8 cellular contexts compared by ENCODE assay signal in the genomic region with DNA sequence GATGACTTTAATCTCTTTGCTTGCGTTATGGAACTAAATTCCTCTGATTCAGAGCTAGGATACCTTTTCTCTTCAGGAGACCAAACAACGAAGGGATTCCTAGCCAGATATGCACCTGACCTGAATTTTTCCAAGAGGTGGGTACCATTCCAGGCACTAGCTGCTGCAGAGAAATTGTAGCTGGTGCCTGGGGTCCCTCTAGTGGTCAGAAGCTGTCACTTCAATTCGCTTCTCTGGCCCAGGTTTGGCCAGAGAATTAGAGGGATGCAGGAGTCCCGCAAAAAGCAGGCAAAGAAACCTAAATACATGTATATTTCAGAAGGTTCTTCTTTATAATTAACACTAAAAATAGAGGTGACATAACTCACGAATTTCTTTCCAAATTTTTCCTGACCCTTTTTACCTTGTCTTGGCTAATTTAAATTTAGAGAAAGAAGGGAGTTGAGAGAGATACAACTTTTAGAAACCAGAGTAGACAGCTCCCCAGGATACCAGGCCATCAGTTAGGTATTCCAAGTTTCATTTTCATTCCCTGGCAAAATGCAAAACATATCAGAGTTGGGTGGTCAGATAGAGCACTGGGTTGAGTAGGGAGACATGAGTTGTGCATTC. TPM values are rescaled to one million over a fixed set of nuclear protein-coding genes. Genes with fewer than 3 reads are reported as not detected.
DNase-seq lines count a peak whose midpoint lies in the region; ATAC-seq, FAIRE-seq and TF ChIP-seq lines count a peak whose summit lies in the region.

No MANE protein-coding gene starts in this region.

- H3K4me1 Mint-ChIP-seq in activated T-cell treated with anti-CD3 and anti-CD28 coated beads, Interleukin-2, amount 50 U/mL, for 24 hours (ENCODE audit: low read depth) = no peaks in the 10 kb centered on the region
- H3K4me1 Mint-ChIP-seq in stimulated activated effector memory CD8-positive, alpha-beta T cell treated with anti-CD3 and anti-CD28 coated beads, Interleukin-12 subunit alpha, Interleukin-12 subunit beta, amount 100 ng/mL, for 72 hours = no peaks in the 10 kb centered on the region

- no peak for TF ChIP-seq POLR2A in GM12878 (IDR thresholded peaks at IDR 0.05; ENCODE audit: low read depth, low read length)

- H3K4me1 ChIP-seq in GM12878 (ENCODE audit: control insufficient read depth, insufficient read depth, low read length) = no peaks in the 10 kb centered on the region; the same call in 1 of the 2 replicates

- TF ChIP-seq RAD21 in GM12878 (IDR thresholded peaks at IDR 0.05; ENCODE audit: insufficient read depth, low read depth, low read length) = peak; percentile 78

- H3K4me2 ChIP-seq in GM12878 (ENCODE audit: control insufficient read depth, insufficient read depth) = no peak overlapping the region

- no peaks in the 10 kb centered on the region for H4K20me1 ChIP-seq in GM12878 (ENCODE audit: control insufficient read depth, insufficient read depth)

- peaks cover 76% of the 10 kb centered on the region for H3K27me3 Mint-ChIP-seq in activated T-cell treated with anti-CD3 and anti-CD28 coated beads, Interleukin-2, amount 50 U/mL, for 24 hours

- no peak overlapping the region for H3K4me3 Mint-ChIP-seq in activated T-cell treated with anti-CD3 and anti-CD28 coated beads, Interleukin-2, amount 50 U/mL, for 24 hours
- no peak overlapping the region for H3K4me3 Mint-ChIP-seq in stimulated activated effector memory CD8-positive, alpha-beta T cell treated with anti-CD3 and anti-CD28 coated beads, Interleukin-12 subunit alpha, Interleukin-12 subunit beta, amount 100 ng/mL, for 72 hours

- BruUV-seq in GM12878 (replicated peaks; lab: Mats Ljungman, UMichigan) = no TSS peak

- SMC1A ChIA-PET in GM12878 (lab: Charles Lee; ENCODE audit: uncharacterized antibody, unreplicated experiment) = interaction anchor here (0.7 to 4.4 kb wide), 13 partner anchors 9 to 677 kb away, joined by 3 to 49 read pairs (median 5); no protein-coding TSS in a partner anchor

- CTCF ChIA-PET in GM12878 (lab: Yijun Ruan, JAX) = interaction anchor here (0.5 to 11.1 kb wide), 40 partner anchors 10 to 1055 kb away, joined by 3 to 236 read pairs (median 5); partner anchors contain the start of gene ACKR1

- no peak for TF ChIP-seq EP300 in GM12878 (IDR thresholded peaks at IDR 0.05; ENCODE audit: borderline replicate concordance in 1 of 2, control insufficient read depth in 1 of 2, low read depth in 2 of 2, low read length in 2 of 2)

- H3K36me3 Mint-ChIP-seq in activated T-cell treated with anti-CD3 and anti-CD28 coated beads, Interleukin-2, amount 50 U/mL, for 24 hours (ENCODE audit: low read depth) = no peaks in the 10 kb centered on the region
- no peaks in the 10 kb centered on the region for H3K36me3 Mint-ChIP-seq in stimulated activated effector memory CD8-positive, alpha-beta T cell treated with anti-CD3 and anti-CD28 coated beads, Interleukin-12 subunit alpha, Interleukin-12 subunit beta, amount 100 ng/mL, for 72 hours

- peaks cover 1 to 6% of the 10 kb centered on the region in 2 experiments for H3K27me3 ChIP-seq in GM12878 (replicated peaks in 1 of 2; ENCODE audit: control insufficient read depth in 2 of 2, insufficient read depth in 2 of 2, low read length in 1 of 2)

- H3K9me3 Mint-ChIP-seq in activated T-cell treated with anti-CD3 and anti-CD28 coated beads, Interleukin-2, amount 50 U/mL, for 24 hours = no peaks in the 10 kb centered on the region
- no peaks in the 10 kb centered on the region for H3K9me3 Mint-ChIP-seq in stimulated activated effector memory CD8-positive, alpha-beta T cell treated with anti-CD3 and anti-CD28 coated beads, Interleukin-12 subunit alpha, Interleukin-12 subunit beta, amount 100 ng/mL, for 72 hours

- peak; percentile 16 for DNase-seq in activated T-cell treated with anti-CD3 and anti-CD28 coated beads for 1 hour (ENCODE audit: low read depth)
- DNase-seq in activated T-cell treated with anti-CD3 and anti-CD28 coated beads, Interleukin-2, amount 50 U/mL, for 24 hours = no peak
- DNase-seq in RPMI8226 = peak; percentile 60
- no peak for DNase-seq in GM12878 (ENCODE audit: low read depth, low spot score)
- peak; percentile 50 for DNase-seq in kidney tubule cell (ENCODE audit: low spot score)
- DNase-seq in stimulated activated effector memory CD8-positive, alpha-beta T cell treated with anti-CD3 and anti-CD28 coated beads, Interleukin-12 subunit alpha, Interleukin-12 subunit beta, amount 100 ng/mL, for 72 hours (ENCODE audit: low spot score in 2 of 2) = peak; percentile 20 to 61
- DNase-seq in mesenteric fat pad (ENCODE audit: low spot score) = no peak

- WGBS in GM12878 (ENCODE audit: insufficient coverage, insufficient replicate concordance, low lambda C conversion rate, missing lambda C conversion rate) = 4% methylated on average over 5 of the region's 5 CpGs

- peak; percentile 71 for FAIRE-seq in GM12878 (lab: Jason Lieb, UNC)

- H3K27ac ChIP-seq in GM12878 (ENCODE audit: control insufficient read depth, insufficient read depth) = no peak overlapping the region

- H2AFZ ChIP-seq in GM12878 (ENCODE audit: control insufficient read depth, low read depth, low read length) = no peak overlapping the region

- H3K27ac Mint-ChIP-seq in activated T-cell treated with anti-CD3 and anti-CD28 coated beads, Interleukin-2, amount 50 U/mL, for 24 hours = no peak overlapping the region
- no peak overlapping the region for H3K27ac Mint-ChIP-seq in stimulated activated effector memory CD8-positive, alpha-beta T cell treated with anti-CD3 and anti-CD28 coated beads, Interleukin-12 subunit alpha, Interleukin-12 subunit beta, amount 100 ng/mL, for 72 hours

- no peaks in the 10 kb centered on the region for H3K9me3 ChIP-seq in GM12878 (replicated peaks; ENCODE audit: control insufficient read depth, insufficient read depth, low read length)

- in situ Hi-C loops in GM12878 (cut with MboI) = no loop called here

- intact Hi-C loops in GM12878 (cut with micrococcal nuclease; ENCODE audit: unreplicated experiment) = loop anchor here (2.0 to 10.0 kb wide), 3 partner anchors 581 to 793 kb away; no protein-coding TSS in a partner anchor

- TF ChIP-seq CTCF in GM12878 (IDR thresholded peaks at IDR 0.05 in 2 of 3, conservative IDR thresholded peaks at IDR 0.05 in 1 of 3; ENCODE audit: control insufficient read depth in 2 of 3, extremely low read depth in 1 of 3, insufficient read depth in 1 of 3, low read depth in 3 of 3, low read length in 3 of 3) = peak; percentile 86 to 88 (median 88)

- peak; percentile 70 for ATAC-seq in HG03159 (IDR thresholded peaks at IDR 0.05; ENCODE audit: unreplicated experiment)
- peak; percentile 81 for ATAC-seq in GM12878
- no peak for ATAC-seq in stimulated activated effector memory CD8-positive, alpha-beta T cell treated with anti-CD3 and anti-CD28 coated beads, Interleukin-12 subunit alpha, Interleukin-12 subunit beta, amount 100 ng/mL, for 72 hours

- H3K36me3 ChIP-seq in GM12878 (ENCODE audit: control insufficient read depth in 2 of 2, insufficient read depth in 2 of 2, low read length in 1 of 2) = no peaks in the 10 kb centered on the region

- no peak overlapping the region for H3K9ac ChIP-seq in GM12878 (ENCODE audit: control insufficient read depth, insufficient read depth, low read length)

- H3K79me2 ChIP-seq in GM12878 (ENCODE audit: control insufficient read depth, insufficient read depth, low read length) = no peaks in the 10 kb centered on the region

- POLR2A ChIA-PET in GM12878 (lab: Charles Lee) = no interaction called here

- no peak overlapping the region for H3K4me3 ChIP-seq in GM12878

- RAD21 ChIA-PET in GM12878 (lab: Charles Lee; ENCODE audit: unreplicated experiment) = interaction anchor here (0.7 to 2.9 kb wide), 13 partner anchors 18 to 726 kb away, joined by 3 to 25 read pairs (median 4); no protein-coding TSS in a partner anchor

RNA-seq across cellular contexts. Expression of gene ACKR1, which starts 9.6 kb away (rescaled TPM):
- not detected in 2 replicates for total RNA-seq in GM12878 (2013; cell fraction: nucleolus; rRNA removed)
- total RNA-seq in GM12878 (2014; rRNA removed) = 0.06 and 0.38 TPM in 2 replicates
- 0.09 and 0.14 TPM in 2 replicates for total RNA-seq in GM12878 (2014; rRNA removed; fragmentation: Illumina TruSeq; extraction: Trizol)
- total RNA-seq in GM12878 (2021) = 0.35 and 0.38 TPM in 2 replicates
- 1.5 TPM for polyA plus RNA-seq in GM12878 (2011; ENCODE audit: low read depth)
- 0.58 and 0.99 TPM in 2 replicates for polyA plus RNA-seq in GM12878 (2011; rRNA removed)
- 1.5 and 1.6 TPM in 2 replicates for polyA plus RNA-seq in GM12878 (2011; cell fraction: cytosol; rRNA removed)
- polyA plus RNA-seq in GM12878 (2011; cell fraction: nucleus; rRNA removed) = 1.6 and 2.1 TPM in 2 replicates
- 1.3 and 1.7 TPM in 2 replicates for polyA plus RNA-seq in GM12878 (2012)
- 0.16 TPM in 1 of 2 replicates, not detected in the other for polyA plus RNA-seq in GM12878 (2014; fragmentation: Illumina TruSeq; extraction: Trizol)
- under 1 TPM in 1 of 2 experiments, not detected in 1; 0.62 TPM for polyA plus RNA-seq in GM12878 (2014; fragmentation: Nextera tagmentation; extraction: Ambion mirVana)
- polyA plus RNA-seq in GM12878 (2014; rRNA removed) = 0.18 and 0.19 TPM in 2 replicates
- polyA plus RNA-seq in GM12878 (2016; fragmentation: Nextera tagmentation; extraction: Ambion mirVana) = 1 to 10 TPM; 1.4 to 1.8 TPM
- 1.2 TPM in 2 replicates for polyA minus RNA-seq in GM12878 (2011; rRNA and poly(A)+ RNA removed)
- not detected in 2 replicates for polyA minus RNA-seq in GM12878 (2011; cell fraction: cytosol; rRNA and poly(A)+ RNA removed)
- 0.85 and 1.3 TPM in 2 replicates for polyA minus RNA-seq in GM12878 (2011; cell fraction: nucleus; rRNA and poly(A)+ RNA removed)
- 94.7 TPM for total RNA-seq in mesenteric fat pad

RNA-seq across cellular contexts. Expression of gene CADM3, which starts 42.8 kb away (rescaled TPM):
- 0.34 and 0.42 TPM in 2 replicates for total RNA-seq in GM12878 (2013; cell fraction: nucleolus; rRNA removed)
- total RNA-seq in GM12878 (2014; rRNA removed) = not detected in 2 replicates
- total RNA-seq in GM12878 (2014; rRNA removed; fragmentation: Illumina TruSeq; extraction: Trizol) = not detected in 2 replicates
- total RNA-seq in GM12878 (2021) = not detected in 2 replicates
- 0.34 TPM for polyA plus RNA-seq in GM12878 (2011; ENCODE audit: low read depth)
- polyA plus RNA-seq in GM12878 (2011; rRNA removed) = 0.27 and 0.37 TPM in 2 replicates
- 0.18 and 0.22 TPM in 2 replicates for polyA plus RNA-seq in GM12878 (2011; cell fraction: cytosol; rRNA removed)
- 0.39 and 0.79 TPM in 2 replicates for polyA plus RNA-seq in GM12878 (2011; cell fraction: nucleus; rRNA removed)
- polyA plus RNA-seq in GM12878 (2012) = 0.10 and 0.18 TPM in 2 replicates
- polyA plus RNA-seq in GM12878 (2014; fragmentation: Illumina TruSeq; extraction: Trizol) = not detected in 2 replicates
- not detected for polyA plus RNA-seq in GM12878 (2014; fragmentation: Nextera tagmentation; extraction: Ambion mirVana)
- polyA plus RNA-seq in GM12878 (2014; rRNA removed) = 0.01 and 0.04 TPM in 2 replicates
- not detected for polyA plus RNA-seq in GM12878 (2016; fragmentation: Nextera tagmentation; extraction: Ambion mirVana)
- polyA minus RNA-seq in GM12878 (2011; rRNA and poly(A)+ RNA removed) = 0.15 and 0.37 TPM in 2 replicates
- polyA minus RNA-seq in GM12878 (2011; cell fraction: cytosol; rRNA and poly(A)+ RNA removed) = not detected in 2 replicates
- polyA minus RNA-seq in GM12878 (2011; cell fraction: nucleus; rRNA and poly(A)+ RNA removed) = 0.10 and 0.12 TPM in 2 replicates
- total RNA-seq in mesenteric fat pad = 6.5 TPM

Comparison
In these comparisons a context has a peak if more than half of its experiments do, and no peak if none do; other contexts are left out.
1. DNase-seq: peak in activated T-cell treated with anti-CD3 and anti-CD28 coated beads for 1 hour (single experiment), RPMI8226 (single experiment), kidney tubule cell (single experiment) and stimulated activated effector memory CD8-positive, alpha-beta T cell treated with anti-CD3 and anti-CD28 coated beads, Interleukin-12 subunit alpha, Interleukin-12 subunit beta, amount 100 ng/mL, for 72 hours (2 of 2); none in activated T-cell treated with anti-CD3 and anti-CD28 coated beads, Interleukin-2, amount 50 U/mL, for 24 hours (single experiment), GM12878 (single experiment) and mesenteric fat pad (single experiment).
2. RNA of gene ACKR1, which starts 9.6 kb away (total RNA-seq): 94.7 TPM in mesenteric fat pad (single experiment); 0.06 to 0.38 TPM in GM12878; every median in the first group is over 10 times any median in the second.